ENCODE assay signal across 8 cellular contexts in genomic region chr16:72291531-72291981, GRCh38.
DNase-seq lines count a peak whose midpoint lies in the region; ATAC-seq, FAIRE-seq and TF ChIP-seq lines count a peak whose summit lies in the region.

No MANE protein-coding gene starts in this region.

- TF ChIP-seq CTCF in adrenal gland (IDR thresholded peaks at IDR 0.05) (no peak), gastroesophageal sphincter (IDR thresholded peaks at IDR 0.05) (no peak)

- DNase-seq in H54 (ENCODE audit: insufficient read length, low spot score) (peak; percentile 37), adrenal gland (peak in 4 of 7 donors; percentile 16 to 23 (median 19)), smooth muscle cell of the brain vasculature (ENCODE audit: low read depth, low spot score) (peak; percentile 46), GM12892 (ENCODE audit: insufficient read length) (no peak), ureter (ENCODE audit: low spot score) (no peak)

- FAIRE-seq in H54 (lab: Jason Lieb, UNC) (peak; percentile 97), GM12892 (lab: Jason Lieb, UNC) (no peak)

- H3K27ac ChIP-seq in adrenal gland = peak overlapping the region in 3 of 5 donors; percentile 34 to 70 (median 69)
- H3K27ac ChIP-seq in gastroesophageal sphincter = peak overlapping the region in 2 of 4 donors; percentile 60 to 75

- H3K4me3 ChIP-seq in adrenal gland = no peak overlapping the region
- H3K4me3 ChIP-seq in gastroesophageal sphincter = no peak overlapping the region

- H3K36me3 ChIP-seq in adrenal gland (replicated peaks in 1 of 2) = no peaks in the 10 kb centered on the region
- H3K36me3 ChIP-seq in gastroesophageal sphincter = no peaks in the 10 kb centered on the region

- intact Hi-C loops in adrenal gland (cut with DNase I) = no loop called here

- peaks cover 7 to 8% of the 10 kb centered on the region in 2 donors for H3K4me1 ChIP-seq in adrenal gland (replicated peaks in 1 of 2)
- peaks cover 0 to 6% (median 0%) of the 10 kb centered on the region in 3 donors for H3K4me1 ChIP-seq in gastroesophageal sphincter

- TF ChIP-seq POLR2A in H54 (IDR thresholded peaks at IDR 0.05; ENCODE audit: low read depth, low read length) (no peak), adrenal gland (IDR thresholded peaks at IDR 0.05) (no peak), gastroesophageal sphincter (IDR thresholded peaks at IDR 0.05) (no peak), GM12892 (IDR thresholded peaks at IDR 0.05; ENCODE audit: low read depth, low read length) (no peak)

- no peaks in the 10 kb centered on the region for H3K27me3 ChIP-seq in adrenal gland
- no peaks in the 10 kb centered on the region for H3K27me3 ChIP-seq in gastroesophageal sphincter

- ATAC-seq in gastroesophageal sphincter (peak; percentile 88), HG02973 (IDR thresholded peaks at IDR 0.05; ENCODE audit: unreplicated experiment) (no peak), GM19397 (IDR thresholded peaks at IDR 0.05; ENCODE audit: unreplicated experiment) (no peak)

- TF ChIP-seq EP300 in gastroesophageal sphincter (IDR thresholded peaks at IDR 0.05) = no peak

- H3K9me3 ChIP-seq in adrenal gland (replicated peaks in 1 of 3) (no peaks in the 10 kb centered on the region), gastroesophageal sphincter (no peaks in the 10 kb centered on the region)

Comparison
In these comparisons a context has a peak if more than half of its experiments do, and no peak if none do; other contexts are left out.
1. DNase-seq: peak in H54 (single experiment), adrenal gland (4 of 7) and smooth muscle cell of the brain vasculature (single experiment); none in GM12892 (single experiment) and ureter (single experiment).